In the genomic region with DNA sequence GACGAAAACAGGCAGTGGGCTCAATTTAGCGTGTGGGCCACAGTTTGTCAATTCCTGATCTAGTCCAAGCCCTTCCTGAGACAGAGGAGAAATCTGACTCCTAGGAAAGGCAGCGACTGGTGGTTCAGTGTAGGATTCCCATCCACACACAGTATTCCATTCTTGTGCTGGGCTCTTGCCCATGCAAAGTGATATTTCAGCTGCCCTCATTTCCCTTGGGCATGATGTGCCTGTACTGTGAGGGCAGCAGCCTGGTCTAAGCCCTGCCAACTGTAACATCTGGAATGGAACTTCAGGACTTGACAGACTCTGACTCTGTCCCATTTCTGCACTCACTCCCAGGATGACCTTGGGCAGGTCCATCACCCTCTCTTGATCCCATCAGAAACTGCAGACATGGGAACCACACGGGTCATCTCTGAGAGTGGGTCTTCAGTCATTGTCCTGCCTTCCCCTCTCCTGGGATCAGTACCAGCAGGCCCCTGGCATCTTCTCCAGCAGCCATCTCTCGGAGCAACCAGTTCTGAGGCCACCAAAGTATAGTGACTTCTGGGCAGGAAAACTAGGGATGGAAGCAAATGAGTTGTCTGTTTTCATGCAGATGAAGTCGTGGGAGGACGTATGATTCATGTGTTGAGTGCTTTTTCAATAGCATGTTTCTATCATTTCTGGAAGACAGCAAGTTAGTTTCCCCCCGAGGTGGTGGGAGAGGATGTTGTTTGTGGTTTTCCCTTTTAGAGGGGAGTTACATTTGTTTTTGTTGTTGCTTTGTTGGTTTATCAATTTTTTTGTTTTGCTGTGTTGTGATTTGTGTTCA, we compare ENCODE assay signal across 1 cellular context.
TF ChIP-seq lines count a peak whose summit lies in the region.

No MANE protein-coding gene starts in this region.

TF ChIP-seq in GM12878, 131 proteins besides CTCF, POLR2A, EP300 and RAD21 (continued from another document):
- TF ChIP-seq, protein P1, sequence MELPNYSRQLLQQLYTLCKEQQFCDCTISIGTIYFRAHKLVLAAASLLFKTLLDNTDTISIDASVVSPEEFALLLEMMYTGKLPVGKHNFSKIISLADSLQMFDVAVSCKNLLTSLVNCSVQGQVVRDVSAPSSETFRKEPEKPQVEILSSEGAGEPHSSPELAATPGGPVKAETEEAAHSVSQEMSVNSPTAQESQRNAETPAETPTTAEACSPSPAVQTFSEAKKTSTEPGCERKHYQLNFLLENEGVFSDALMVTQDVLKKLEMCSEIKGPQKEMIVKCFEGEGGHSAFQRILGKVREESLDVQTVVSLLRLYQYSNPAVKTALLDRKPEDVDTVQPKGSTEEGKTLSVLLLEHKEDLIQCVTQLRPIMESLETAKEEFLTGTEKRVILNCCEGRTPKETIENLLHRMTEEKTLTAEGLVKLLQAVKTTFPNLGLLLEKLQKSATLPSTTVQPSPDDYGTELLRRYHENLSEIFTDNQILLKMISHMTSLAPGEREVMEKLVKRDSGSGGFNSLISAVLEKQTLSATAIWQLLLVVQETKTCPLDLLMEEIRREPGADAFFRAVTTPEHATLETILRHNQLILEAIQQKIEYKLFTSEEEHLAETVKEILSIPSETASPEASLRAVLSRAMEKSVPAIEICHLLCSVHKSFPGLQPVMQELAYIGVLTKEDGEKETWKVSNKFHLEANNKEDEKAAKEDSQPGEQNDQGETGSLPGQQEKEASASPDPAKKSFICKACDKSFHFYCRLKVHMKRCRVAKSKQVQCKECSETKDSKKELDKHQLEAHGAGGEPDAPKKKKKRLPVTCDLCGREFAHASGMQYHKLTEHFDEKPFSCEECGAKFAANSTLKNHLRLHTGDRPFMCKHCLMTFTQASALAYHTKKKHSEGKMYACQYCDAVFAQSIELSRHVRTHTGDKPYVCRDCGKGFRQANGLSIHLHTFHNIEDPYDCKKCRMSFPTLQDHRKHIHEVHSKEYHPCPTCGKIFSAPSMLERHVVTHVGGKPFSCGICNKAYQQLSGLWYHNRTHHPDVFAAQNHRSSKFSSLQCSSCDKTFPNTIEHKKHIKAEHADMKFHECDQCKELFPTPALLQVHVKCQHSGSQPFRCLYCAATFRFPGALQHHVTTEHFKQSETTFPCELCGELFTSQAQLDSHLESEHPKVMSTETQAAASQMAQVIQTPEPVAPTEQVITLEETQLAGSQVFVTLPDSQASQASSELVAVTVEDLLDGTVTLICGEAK (IDR thresholded peaks at IDR 0.05; ENCODE audit: borderline replicate concordance), result no peak
- TF ChIP-seq JUND (IDR thresholded peaks at IDR 0.05; ENCODE audit: low read depth, low read length), result no peak
- TF ChIP-seq, protein P2, sequence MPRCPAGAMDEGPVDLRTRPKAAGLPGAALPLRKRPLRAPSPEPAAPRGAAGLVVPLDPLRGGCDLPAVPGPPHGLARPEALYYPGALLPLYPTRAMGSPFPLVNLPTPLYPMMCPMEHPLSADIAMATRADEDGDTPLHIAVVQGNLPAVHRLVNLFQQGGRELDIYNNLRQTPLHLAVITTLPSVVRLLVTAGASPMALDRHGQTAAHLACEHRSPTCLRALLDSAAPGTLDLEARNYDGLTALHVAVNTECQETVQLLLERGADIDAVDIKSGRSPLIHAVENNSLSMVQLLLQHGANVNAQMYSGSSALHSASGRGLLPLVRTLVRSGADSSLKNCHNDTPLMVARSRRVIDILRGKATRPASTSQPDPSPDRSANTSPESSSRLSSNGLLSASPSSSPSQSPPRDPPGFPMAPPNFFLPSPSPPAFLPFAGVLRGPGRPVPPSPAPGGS (IDR thresholded peaks at IDR 0.05; ENCODE audit: borderline replicate concordance, insufficient read depth, low read depth, low read length, poor library complexity, severe bottlenecking), result no peak
- no peak for TF ChIP-seq RELA (IDR thresholded peaks at IDR 0.05; ENCODE audit: borderline replicate concordance, partially characterized antibody)
- no peak for TF ChIP-seq HDAC6 (IDR thresholded peaks at IDR 0.05; ENCODE audit: unreplicated experiment)
- TF ChIP-seq, protein P3, sequence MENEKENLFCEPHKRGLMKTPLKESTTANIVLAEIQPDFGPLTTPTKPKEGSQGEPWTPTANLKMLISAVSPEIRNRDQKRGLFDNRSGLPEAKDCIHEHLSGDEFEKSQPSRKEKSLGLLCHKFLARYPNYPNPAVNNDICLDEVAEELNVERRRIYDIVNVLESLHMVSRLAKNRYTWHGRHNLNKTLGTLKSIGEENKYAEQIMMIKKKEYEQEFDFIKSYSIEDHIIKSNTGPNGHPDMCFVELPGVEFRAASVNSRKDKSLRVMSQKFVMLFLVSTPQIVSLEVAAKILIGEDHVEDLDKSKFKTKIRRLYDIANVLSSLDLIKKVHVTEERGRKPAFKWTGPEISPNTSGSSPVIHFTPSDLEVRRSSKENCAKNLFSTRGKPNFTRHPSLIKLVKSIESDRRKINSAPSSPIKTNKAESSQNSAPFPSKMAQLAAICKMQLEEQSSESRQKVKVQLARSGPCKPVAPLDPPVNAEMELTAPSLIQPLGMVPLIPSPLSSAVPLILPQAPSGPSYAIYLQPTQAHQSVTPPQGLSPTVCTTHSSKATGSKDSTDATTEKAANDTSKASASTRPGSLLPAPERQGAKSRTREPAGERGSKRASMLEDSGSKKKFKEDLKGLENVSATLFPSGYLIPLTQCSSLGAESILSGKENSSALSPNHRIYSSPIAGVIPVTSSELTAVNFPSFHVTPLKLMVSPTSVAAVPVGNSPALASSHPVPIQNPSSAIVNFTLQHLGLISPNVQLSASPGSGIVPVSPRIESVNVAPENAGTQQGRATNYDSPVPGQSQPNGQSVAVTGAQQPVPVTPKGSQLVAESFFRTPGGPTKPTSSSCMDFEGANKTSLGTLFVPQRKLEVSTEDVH (IDR thresholded peaks at IDR 0.05; ENCODE audit: low read depth, partially characterized antibody), result no peak
- TF ChIP-seq, protein P4, sequence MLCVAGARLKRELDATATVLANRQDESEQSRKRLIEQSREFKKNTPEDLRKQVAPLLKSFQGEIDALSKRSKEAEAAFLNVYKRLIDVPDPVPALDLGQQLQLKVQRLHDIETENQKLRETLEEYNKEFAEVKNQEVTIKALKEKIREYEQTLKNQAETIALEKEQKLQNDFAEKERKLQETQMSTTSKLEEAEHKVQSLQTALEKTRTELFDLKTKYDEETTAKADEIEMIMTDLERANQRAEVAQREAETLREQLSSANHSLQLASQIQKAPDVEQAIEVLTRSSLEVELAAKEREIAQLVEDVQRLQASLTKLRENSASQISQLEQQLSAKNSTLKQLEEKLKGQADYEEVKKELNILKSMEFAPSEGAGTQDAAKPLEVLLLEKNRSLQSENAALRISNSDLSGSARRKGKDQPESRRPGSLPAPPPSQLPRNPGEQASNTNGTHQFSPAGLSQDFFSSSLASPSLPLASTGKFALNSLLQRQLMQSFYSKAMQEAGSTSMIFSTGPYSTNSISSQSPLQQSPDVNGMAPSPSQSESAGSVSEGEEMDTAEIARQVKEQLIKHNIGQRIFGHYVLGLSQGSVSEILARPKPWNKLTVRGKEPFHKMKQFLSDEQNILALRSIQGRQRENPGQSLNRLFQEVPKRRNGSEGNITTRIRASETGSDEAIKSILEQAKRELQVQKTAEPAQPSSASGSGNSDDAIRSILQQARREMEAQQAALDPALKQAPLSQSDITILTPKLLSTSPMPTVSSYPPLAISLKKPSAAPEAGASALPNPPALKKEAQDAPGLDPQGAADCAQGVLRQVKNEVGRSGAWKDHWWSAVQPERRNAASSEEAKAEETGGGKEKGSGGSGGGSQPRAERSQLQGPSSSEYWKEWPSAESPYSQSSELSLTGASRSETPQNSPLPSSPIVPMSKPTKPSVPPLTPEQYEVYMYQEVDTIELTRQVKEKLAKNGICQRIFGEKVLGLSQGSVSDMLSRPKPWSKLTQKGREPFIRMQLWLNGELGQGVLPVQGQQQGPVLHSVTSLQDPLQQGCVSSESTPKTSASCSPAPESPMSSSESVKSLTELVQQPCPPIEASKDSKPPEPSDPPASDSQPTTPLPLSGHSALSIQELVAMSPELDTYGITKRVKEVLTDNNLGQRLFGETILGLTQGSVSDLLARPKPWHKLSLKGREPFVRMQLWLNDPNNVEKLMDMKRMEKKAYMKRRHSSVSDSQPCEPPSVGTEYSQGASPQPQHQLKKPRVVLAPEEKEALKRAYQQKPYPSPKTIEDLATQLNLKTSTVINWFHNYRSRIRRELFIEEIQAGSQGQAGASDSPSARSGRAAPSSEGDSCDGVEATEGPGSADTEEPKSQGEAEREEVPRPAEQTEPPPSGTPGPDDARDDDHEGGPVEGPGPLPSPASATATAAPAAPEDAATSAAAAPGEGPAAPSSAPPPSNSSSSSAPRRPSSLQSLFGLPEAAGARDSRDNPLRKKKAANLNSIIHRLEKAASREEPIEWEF (IDR thresholded peaks at IDR 0.05; ENCODE audit: insufficient replicate concordance, low read depth, low read length), result no peak
- 0 out of 2 replicates have a peak, but pooled peaks have one; percentile 6 for TF ChIP-seq BCL11A (IDR thresholded peaks at IDR 0.05; ENCODE audit: low read depth, low read length)
- 0 out of 2 replicates have a peak, but pooled peaks have one; percentile 41 for TF ChIP-seq CBFB (IDR thresholded peaks at IDR 0.05; ENCODE audit: low read depth)
- TF ChIP-seq, protein P5, sequence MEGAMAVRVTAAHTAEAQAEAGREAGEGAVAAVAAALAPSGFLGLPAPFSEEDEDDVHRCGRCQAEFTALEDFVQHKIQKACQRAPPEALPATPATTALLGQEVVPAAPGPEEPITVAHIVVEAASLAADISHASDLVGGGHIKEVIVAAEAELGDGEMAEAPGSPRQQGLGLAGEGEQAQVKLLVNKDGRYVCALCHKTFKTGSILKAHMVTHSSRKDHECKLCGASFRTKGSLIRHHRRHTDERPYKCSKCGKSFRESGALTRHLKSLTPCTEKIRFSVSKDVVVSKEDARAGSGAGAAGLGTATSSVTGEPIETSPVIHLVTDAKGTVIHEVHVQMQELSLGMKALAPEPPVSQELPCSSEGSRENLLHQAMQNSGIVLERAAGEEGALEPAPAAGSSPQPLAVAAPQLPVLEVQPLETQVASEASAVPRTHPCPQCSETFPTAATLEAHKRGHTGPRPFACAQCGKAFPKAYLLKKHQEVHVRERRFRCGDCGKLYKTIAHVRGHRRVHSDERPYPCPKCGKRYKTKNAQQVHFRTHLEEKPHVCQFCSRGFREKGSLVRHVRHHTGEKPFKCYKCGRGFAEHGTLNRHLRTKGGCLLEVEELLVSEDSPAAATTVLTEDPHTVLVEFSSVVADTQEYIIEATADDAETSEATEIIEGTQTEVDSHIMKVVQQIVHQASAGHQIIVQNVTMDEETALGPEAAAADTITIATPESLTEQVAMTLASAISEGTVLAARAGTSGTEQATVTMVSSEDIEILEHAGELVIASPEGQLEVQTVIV (IDR thresholded peaks at IDR 0.05; ENCODE audit: borderline replicate concordance, partially characterized antibody), result no peak
- TF ChIP-seq STAT3 (IDR thresholded peaks at IDR 0.05; ENCODE audit: low read depth, low read length), result no peak
- TF ChIP-seq SIX5 (IDR thresholded peaks at IDR 0.05; ENCODE audit: low read depth, low read length, severe bottlenecking), result no peak
- TF ChIP-seq, protein P6, sequence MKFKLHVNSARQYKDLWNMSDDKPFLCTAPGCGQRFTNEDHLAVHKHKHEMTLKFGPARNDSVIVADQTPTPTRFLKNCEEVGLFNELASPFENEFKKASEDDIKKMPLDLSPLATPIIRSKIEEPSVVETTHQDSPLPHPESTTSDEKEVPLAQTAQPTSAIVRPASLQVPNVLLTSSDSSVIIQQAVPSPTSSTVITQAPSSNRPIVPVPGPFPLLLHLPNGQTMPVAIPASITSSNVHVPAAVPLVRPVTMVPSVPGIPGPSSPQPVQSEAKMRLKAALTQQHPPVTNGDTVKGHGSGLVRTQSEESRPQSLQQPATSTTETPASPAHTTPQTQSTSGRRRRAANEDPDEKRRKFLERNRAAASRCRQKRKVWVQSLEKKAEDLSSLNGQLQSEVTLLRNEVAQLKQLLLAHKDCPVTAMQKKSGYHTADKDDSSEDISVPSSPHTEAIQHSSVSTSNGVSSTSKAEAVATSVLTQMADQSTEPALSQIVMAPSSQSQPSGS (IDR thresholded peaks at IDR 0.05; ENCODE audit: low read length), result peak; percentile 57; the same call in 1 of the 2 replicates
- TF ChIP-seq, protein P7, sequence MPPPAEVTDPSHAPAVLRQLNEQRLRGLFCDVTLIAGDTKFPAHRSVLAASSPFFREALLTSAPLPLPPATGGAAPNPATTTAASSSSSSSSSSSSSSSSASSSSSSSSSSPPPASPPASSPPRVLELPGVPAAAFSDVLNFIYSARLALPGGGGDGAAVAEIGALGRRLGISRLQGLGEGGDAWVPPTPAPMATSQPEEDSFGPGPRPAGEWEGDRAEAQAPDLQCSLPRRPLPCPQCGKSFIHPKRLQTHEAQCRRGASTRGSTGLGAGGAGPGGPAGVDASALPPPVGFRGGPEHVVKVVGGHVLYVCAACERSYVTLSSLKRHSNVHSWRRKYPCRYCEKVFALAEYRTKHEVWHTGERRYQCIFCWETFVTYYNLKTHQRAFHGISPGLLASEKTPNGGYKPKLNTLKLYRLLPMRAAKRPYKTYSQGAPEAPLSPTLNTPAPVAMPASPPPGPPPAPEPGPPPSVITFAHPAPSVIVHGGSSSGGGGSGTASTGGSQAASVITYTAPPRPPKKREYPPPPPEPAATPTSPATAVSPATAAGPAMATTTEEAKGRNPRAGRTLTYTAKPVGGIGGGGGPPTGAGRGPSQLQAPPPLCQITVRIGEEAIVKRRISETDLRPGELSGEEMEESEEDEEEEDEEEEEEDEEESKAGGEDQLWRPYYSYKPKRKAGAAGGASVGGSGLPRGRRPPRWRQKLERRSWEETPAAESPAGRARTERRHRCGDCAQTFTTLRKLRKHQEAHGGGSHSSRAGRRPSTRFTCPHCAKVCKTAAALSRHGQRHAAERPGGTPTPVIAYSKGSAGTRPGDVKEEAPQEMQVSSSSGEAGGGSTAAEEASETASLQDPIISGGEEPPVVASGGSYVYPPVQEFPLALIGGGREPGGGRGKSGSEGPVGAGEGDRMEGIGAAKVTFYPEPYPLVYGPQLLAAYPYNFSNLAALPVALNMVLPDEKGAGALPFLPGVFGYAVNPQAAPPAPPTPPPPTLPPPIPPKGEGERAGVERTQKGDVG (CRISPR knock-in tag; IDR thresholded peaks at IDR 0.05), result no peak
- 0 out of 2 replicates have a peak, but pooled peaks have one; percentile 34 for TF ChIP-seq NBN (IDR thresholded peaks at IDR 0.05)
- peak; percentile 60; the same call in 1 of the 2 replicates for TF ChIP-seq NFIC (IDR thresholded peaks at IDR 0.05; ENCODE audit: low read depth, low read length)
